In the genomic region with DNA sequence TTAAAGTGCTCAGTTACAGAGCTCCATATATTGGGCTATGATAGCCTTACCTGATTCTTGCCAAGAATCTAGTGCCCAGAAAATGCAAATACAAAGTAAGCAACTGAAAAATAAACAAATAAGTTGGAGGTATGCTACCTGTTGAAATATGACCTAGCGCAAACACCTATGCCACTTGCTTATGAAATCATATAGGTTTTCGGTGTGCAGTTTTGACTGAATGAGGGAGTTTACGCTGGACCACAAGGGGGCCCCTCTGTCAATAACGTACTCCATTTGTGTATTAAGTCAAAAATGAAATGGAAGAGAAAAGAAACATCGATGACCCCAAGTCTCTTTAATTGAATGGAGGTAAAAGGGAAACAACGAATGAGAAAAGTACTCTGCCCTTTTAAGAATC, we compare ENCODE assay signal across 1 cellular context.
TF ChIP-seq lines count a peak whose summit lies in the region.

No MANE protein-coding gene starts in this region.

TF ChIP-seq in HCT116, 20 proteins besides CTCF, POLR2A, EP300 and RAD21 (continued from another document):
- TF ChIP-seq, protein P1, sequence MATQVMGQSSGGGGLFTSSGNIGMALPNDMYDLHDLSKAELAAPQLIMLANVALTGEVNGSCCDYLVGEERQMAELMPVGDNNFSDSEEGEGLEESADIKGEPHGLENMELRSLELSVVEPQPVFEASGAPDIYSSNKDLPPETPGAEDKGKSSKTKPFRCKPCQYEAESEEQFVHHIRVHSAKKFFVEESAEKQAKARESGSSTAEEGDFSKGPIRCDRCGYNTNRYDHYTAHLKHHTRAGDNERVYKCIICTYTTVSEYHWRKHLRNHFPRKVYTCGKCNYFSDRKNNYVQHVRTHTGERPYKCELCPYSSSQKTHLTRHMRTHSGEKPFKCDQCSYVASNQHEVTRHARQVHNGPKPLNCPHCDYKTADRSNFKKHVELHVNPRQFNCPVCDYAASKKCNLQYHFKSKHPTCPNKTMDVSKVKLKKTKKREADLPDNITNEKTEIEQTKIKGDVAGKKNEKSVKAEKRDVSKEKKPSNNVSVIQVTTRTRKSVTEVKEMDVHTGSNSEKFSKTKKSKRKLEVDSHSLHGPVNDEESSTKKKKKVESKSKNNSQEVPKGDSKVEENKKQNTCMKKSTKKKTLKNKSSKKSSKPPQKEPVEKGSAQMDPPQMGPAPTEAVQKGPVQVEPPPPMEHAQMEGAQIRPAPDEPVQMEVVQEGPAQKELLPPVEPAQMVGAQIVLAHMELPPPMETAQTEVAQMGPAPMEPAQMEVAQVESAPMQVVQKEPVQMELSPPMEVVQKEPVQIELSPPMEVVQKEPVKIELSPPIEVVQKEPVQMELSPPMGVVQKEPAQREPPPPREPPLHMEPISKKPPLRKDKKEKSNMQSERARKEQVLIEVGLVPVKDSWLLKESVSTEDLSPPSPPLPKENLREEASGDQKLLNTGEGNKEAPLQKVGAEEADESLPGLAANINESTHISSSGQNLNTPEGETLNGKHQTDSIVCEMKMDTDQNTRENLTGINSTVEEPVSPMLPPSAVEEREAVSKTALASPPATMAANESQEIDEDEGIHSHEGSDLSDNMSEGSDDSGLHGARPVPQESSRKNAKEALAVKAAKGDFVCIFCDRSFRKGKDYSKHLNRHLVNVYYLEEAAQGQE (IDR thresholded peaks at IDR 0.05; ENCODE audit: low read depth): no peak
- TF ChIP-seq ZNF274 (IDR thresholded peaks at IDR 0.05; ENCODE audit: low read depth, low read length): no peak
